Comparison of ENCODE assay signal across 8 cellular contexts in the genomic region with DNA sequence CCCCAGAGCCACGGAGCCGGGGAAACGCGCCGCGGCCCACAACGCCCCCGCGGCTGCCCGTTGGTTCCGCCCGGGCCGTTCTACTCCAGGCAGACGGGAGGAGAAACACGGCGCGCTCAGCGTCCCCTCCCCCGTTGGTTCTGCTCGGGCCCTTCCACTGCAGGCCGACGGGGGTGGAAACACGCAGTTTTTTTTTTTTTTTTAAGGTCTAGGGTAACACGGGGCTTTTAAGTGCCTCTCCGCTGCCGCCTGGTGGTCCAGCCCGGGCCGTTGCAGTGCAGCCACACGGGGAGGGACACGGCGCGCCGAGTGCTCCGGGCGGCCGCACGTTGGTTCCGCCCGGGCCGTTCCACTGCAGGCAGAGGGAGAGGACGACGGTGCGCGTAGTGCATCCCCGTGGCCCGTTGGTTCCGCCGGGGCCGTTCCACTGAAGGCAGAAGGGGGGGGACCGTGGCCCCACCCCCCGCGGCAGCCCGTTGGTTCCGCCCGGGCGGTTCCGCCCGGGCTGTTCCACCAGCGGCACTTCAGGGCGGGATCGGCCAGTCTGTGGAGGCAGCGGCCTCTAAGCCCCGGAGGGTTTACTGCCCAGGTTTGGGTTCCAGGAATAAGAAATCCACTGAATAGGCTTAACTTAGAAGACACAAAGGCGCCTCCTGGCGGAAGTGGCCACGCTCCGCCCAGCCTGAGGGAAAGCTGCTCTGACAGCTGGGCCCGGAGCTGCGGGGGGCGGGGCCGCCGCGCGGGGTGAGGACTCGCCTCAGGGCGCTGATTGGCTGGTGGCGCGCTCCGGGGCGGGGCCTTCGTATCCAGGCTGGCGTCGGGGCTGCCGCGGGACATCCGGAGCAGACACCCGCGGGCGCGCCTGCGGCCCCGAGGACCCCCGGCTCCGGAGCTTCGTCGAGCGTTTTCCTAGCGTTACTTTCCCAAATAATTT. TPM values are rescaled to one million over a fixed set of nuclear protein-coding genes. Genes with fewer than 3 reads are reported as not detected.
DNase-seq lines count a peak whose midpoint lies in the region; ATAC-seq and TF ChIP-seq lines count a peak whose summit lies in the region.
"Not testable (repeated sequence)": the region's sequence is repeated elsewhere in the genome, so short reads cannot be mapped to it uniquely, and the experiment has no call there.

A gene (minus strand): TSS at position 82 of the 934 bp plus-strand sequence. CDS start 16,096 bp downstream, outside the sequence.

- WGBS in lower leg skin, 2 donors: no CpG with 5 or more reads among the region's 98 CpGs

- H3K4me3 ChIP-seq in lower leg skin (ENCODE audit: low read depth, poor library complexity, severe bottlenecking): peak within 1 kb of the TSS; percentile 63

- ATAC-seq in GM19438 (IDR thresholded peaks at IDR 0.05; ENCODE audit: low read depth, unreplicated experiment): peak; percentile 72
- peak; percentile 53 for ATAC-seq in HG03558 (IDR thresholded peaks at IDR 0.05; ENCODE audit: extremely low read depth, unreplicated experiment)

- intact Hi-C loops in lower leg skin (cut with DNase I; ENCODE audit: low total_unique reads): not testable (repeated sequence)

- peak within 1 kb of the TSS; percentile 80 for H3K27ac ChIP-seq in C4-2B

- not testable (repeated sequence) for TF ChIP-seq POLR2A in lower leg skin (IDR thresholded peaks at IDR 0.05)

- TF ChIP-seq CTCF in C4-2B (conservative IDR thresholded peaks at IDR 0.05); lower leg skin (IDR thresholded peaks at IDR 0.05): not testable (repeated sequence)

- peak; percentile 75 for DNase-seq in NCI-H774 (lab: John Stamatoyannopoulos, UW)
- DNase-seq in activated CD4-positive, alpha-beta T cell treated with anti-CD3 and anti-CD28 coated beads, Interleukin-2, amount 50 U/mL, for 4 hours: peak; percentile 74 to 75
- peak; percentile 94 for DNase-seq in dermis blood vessel endothelial cell
- peak; percentile 91 to 97 for DNase-seq in lower leg skin (ENCODE audit: low spot score in 2 of 2)
- DNase-seq in stimulated activated CD4-positive, alpha-beta T cell treated with anti-CD3 and anti-CD28 coated beads, Interleukin-4, amount 100 ng/mL, for 24 hours: peak; percentile 79

RNA-seq across cellular contexts. Expression of the gene that starts here (rescaled TPM):
- total RNA-seq in dermis blood vessel endothelial cell (25.2 and 32.8 TPM in 2 replicates), lower leg skin (10 to 100 TPM; 16.1 to 48.4 (median 31.4) TPM)

Comparison
In these comparisons a context has a peak if more than half of its experiments do, and no peak if none do; other contexts are left out.
1. Peak in every context shown above with its lines: DNase-seq, ATAC-seq, H3K4me3 ChIP-seq and H3K27ac ChIP-seq.